Comparison of ENCODE assay signal across 8 cellular contexts in the genomic region with DNA sequence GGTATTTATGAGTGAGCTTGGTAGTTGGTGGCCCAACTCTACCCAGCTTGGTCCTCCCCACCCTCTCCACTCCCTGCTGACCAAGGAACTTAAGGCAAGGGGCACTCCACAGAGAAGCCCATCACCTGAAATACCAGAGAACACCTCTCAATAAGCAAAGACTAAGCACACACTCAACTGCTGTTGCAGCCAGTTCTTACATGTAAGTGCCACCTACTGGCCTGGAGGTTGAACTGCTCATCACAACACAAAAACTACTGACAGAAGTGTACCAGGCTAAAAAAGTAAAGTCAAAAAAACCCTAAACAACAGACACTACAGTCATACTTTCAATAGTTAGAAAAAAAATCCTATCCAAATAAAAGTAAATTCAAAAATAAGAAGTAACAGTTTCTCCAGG.
DNase-seq lines count a peak whose midpoint lies in the region; ATAC-seq, FAIRE-seq and TF ChIP-seq lines count a peak whose summit lies in the region.

No MANE protein-coding gene starts in this region.

- no peaks in the 10 kb centered on the region for H3K27me3 Mint-ChIP-seq in natural killer cell treated with Interleukin-12 subunit alpha and Interleukin-12 subunit beta and Interleukin-15 and Interleukin-18, amount 100 ng/mL, for 72 hours

- H3K36me3 ChIP-seq in GM23248 (ENCODE audit: low read depth): no peaks in the 10 kb centered on the region
- H3K36me3 ChIP-seq in small intestine (ENCODE audit: control insufficient read depth in 2 of 2, insufficient read depth in 2 of 2, low read length in 2 of 2): no peaks in the 10 kb centered on the region

- in situ Hi-C loops in GM23248 (cut with MboI): no loop called here

- H3K36me3 Mint-ChIP-seq in natural killer cell treated with Interleukin-12 subunit alpha and Interleukin-12 subunit beta and Interleukin-15 and Interleukin-18, amount 100 ng/mL, for 72 hours: peaks cover 20% of the 10 kb centered on the region

- no peaks in the 10 kb centered on the region for H3K27me3 ChIP-seq in GM23248 (replicated peaks; ENCODE audit: insufficient read depth)
- no peaks in the 10 kb centered on the region for H3K27me3 ChIP-seq in small intestine (ENCODE audit: control insufficient read depth in 2 of 2, insufficient read depth in 2 of 2, low read length in 2 of 2)

- H3K9ac ChIP-seq in GM23248: no peak overlapping the region

- no peaks in the 10 kb centered on the region for H3K4me1 Mint-ChIP-seq in natural killer cell treated with Interleukin-12 subunit alpha and Interleukin-12 subunit beta and Interleukin-15 and Interleukin-18, amount 100 ng/mL, for 72 hours (ENCODE audit: low read depth in 2 of 2)

- TF ChIP-seq CTCF in C4-2B (conservative IDR thresholded peaks at IDR 0.05): peak; percentile 80
- TF ChIP-seq CTCF in fibroblast of the aortic adventitia (IDR thresholded peaks at IDR 0.05; ENCODE audit: insufficient read depth, low read length): peak; percentile 52

- DNase-seq in GM23248: peak; percentile 14
- DNase-seq in NCI-H748 (lab: John Stamatoyannopoulos, UW; ENCODE audit: unreplicated experiment): peak; percentile 69
- DNase-seq in fibroblast of the aortic adventitia (ENCODE audit: low read depth): peak; percentile 39
- no peak for DNase-seq in natural killer cell treated with Interleukin-12 subunit alpha and Interleukin-12 subunit beta and Interleukin-15 and Interleukin-18, amount 100 ng/mL, for 72 hours (ENCODE audit: low spot score)
- no peak for DNase-seq in SW480 (ENCODE audit: low spot score)
- no peak for DNase-seq in small intestine
- no peak for DNase-seq in HCEC 1CT

- no peak overlapping the region for H3K27ac ChIP-seq in C4-2B
- H3K27ac ChIP-seq in GM23248: no peak overlapping the region
- no peak overlapping the region for H3K27ac ChIP-seq in small intestine (ENCODE audit: low read depth in 1 of 2, low read length in 1 of 2)

- no peak overlapping the region for H2AFZ ChIP-seq in GM23248

- no peak for FAIRE-seq in small intestine (lab: Jason Lieb, UNC)

- H3K4me2 ChIP-seq in GM23248 (ENCODE audit: unreplicated experiment): no peak overlapping the region

- no peaks in the 10 kb centered on the region for H3F3A ChIP-seq in GM23248 (ENCODE audit: insufficient read depth)

- no peaks in the 10 kb centered on the region for H4K20me1 ChIP-seq in GM23248 (ENCODE audit: insufficient read depth)

- no peaks in the 10 kb centered on the region for H3K9me2 ChIP-seq in GM23248 (ENCODE audit: insufficient read depth)

- H3K27ac Mint-ChIP-seq in natural killer cell treated with Interleukin-12 subunit alpha and Interleukin-12 subunit beta and Interleukin-15 and Interleukin-18, amount 100 ng/mL, for 72 hours: no peak overlapping the region

- H3K4me1 ChIP-seq in GM23248 (ENCODE audit: insufficient read depth): no peaks in the 10 kb centered on the region
- H3K4me1 ChIP-seq in small intestine (ENCODE audit: control insufficient read depth in 2 of 2, insufficient read depth in 1 of 2, low read depth in 1 of 2, low read length in 1 of 2): no peaks in the 10 kb centered on the region

- no peaks in the 10 kb centered on the region for H3K79me2 ChIP-seq in GM23248 (ENCODE audit: insufficient read depth)

- no peaks in the 10 kb centered on the region for H3K9me3 Mint-ChIP-seq in natural killer cell treated with Interleukin-12 subunit alpha and Interleukin-12 subunit beta and Interleukin-15 and Interleukin-18, amount 100 ng/mL, for 72 hours

- H3K4me3 Mint-ChIP-seq in natural killer cell treated with Interleukin-12 subunit alpha and Interleukin-12 subunit beta and Interleukin-15 and Interleukin-18, amount 100 ng/mL, for 72 hours: no peak overlapping the region

- no peak overlapping the region for H3K4me3 ChIP-seq in GM23248
- H3K4me3 ChIP-seq in fibroblast of the aortic adventitia (ENCODE audit: low read depth, low read length): no peak overlapping the region
- no peak overlapping the region for H3K4me3 ChIP-seq in small intestine (ENCODE audit: low read depth in 1 of 2, low read length in 2 of 2)

- H3K9me3 ChIP-seq in GM23248 (ENCODE audit: low read depth) (no peaks in the 10 kb centered on the region), small intestine (ENCODE audit: control insufficient read depth, low read depth) (no peaks in the 10 kb centered on the region)

- ATAC-seq in natural killer cell treated with Interleukin-12 subunit alpha and Interleukin-12 subunit beta and Interleukin-15 and Interleukin-18, amount 100 ng/mL, for 72 hours: no peak

Comparison
In these comparisons a context has a peak if more than half of its experiments do, and no peak if none do; other contexts are left out.
1. DNase-seq: peak in GM23248 (single experiment), NCI-H748 (single experiment) and fibroblast of the aortic adventitia (single experiment); none in natural killer cell treated with Interleukin-12 subunit alpha and Interleukin-12 subunit beta and Interleukin-15 and Interleukin-18, amount 100 ng/mL, for 72 hours (single experiment), SW480 (single experiment), small intestine (single experiment) and HCEC 1CT (single experiment).